In genomic region chr16:28865722-28866453, GRCh38 we compare ENCODE assay signal across 1 cellular context.
A peak's percentile ranks its signal among the peaks of the same experiment; 100 is the strongest.
TF ChIP-seq lines count a peak whose summit lies in the region.

No MANE protein-coding gene starts in this region.

TF ChIP-seq in HepG2, 621 proteins besides CTCF, POLR2A, EP300 and RAD21 (continued from another document and continues in another):
- TF ChIP-seq FOXP4 (CRISPR knock-in tag; IDR thresholded peaks at IDR 0.05) (no peak), MAFF (IDR thresholded peaks at IDR 0.05; ENCODE audit: low read depth, low read length) (no peak), NR2C2 (CRISPR knock-in tag; IDR thresholded peaks at IDR 0.05; ENCODE audit: borderline replicate concordance) (no peak), NFE2L2 (IDR thresholded peaks at IDR 0.05; ENCODE audit: low read length) (no peak), ZBTB49 (CRISPR knock-in tag; IDR thresholded peaks at IDR 0.05; ENCODE audit: borderline replicate concordance) (no peak), BCL6 (CRISPR knock-in tag; IDR thresholded peaks at IDR 0.05) (no peak), RXRB (CRISPR knock-in tag; IDR thresholded peaks at IDR 0.05; ENCODE audit: borderline replicate concordance) (no peak), ZNF180 (CRISPR knock-in tag; IDR thresholded peaks at IDR 0.05; ENCODE audit: borderline replicate concordance, low read depth) (no peak), CBX2 (IDR thresholded peaks at IDR 0.05; ENCODE audit: low read depth, low read length) (no peak), CBX2 (CRISPR knock-in tag; IDR thresholded peaks at IDR 0.05; ENCODE audit: low read depth) (no peak), ZNF724P (CRISPR knock-in tag; IDR thresholded peaks at IDR 0.05; ENCODE audit: borderline replicate concordance) (peak; percentile 56; the same call in 1 of the 2 replicates), ZNF605 (CRISPR knock-in tag; IDR thresholded peaks at IDR 0.05) (no peak), ZNF556 (CRISPR knock-in tag; IDR thresholded peaks at IDR 0.05; ENCODE audit: borderline replicate concordance) (no peak), NAIF1 (CRISPR knock-in tag; IDR thresholded peaks at IDR 0.05; ENCODE audit: borderline replicate concordance) (no peak), RARA (CRISPR knock-in tag; IDR thresholded peaks at IDR 0.05) (peak; percentile 30; the same call in 1 of the 2 replicates), ZUFSP (CRISPR knock-in tag; IDR thresholded peaks at IDR 0.05; ENCODE audit: borderline replicate concordance) (no peak), ZNF160 (CRISPR knock-in tag; IDR thresholded peaks at IDR 0.05) (no peak), ZNF737 (CRISPR knock-in tag; IDR thresholded peaks at IDR 0.05; ENCODE audit: borderline replicate concordance) (no peak), PRDM4 (CRISPR knock-in tag; IDR thresholded peaks at IDR 0.05; ENCODE audit: borderline replicate concordance) (no peak), CHCHD3 (CRISPR knock-in tag; IDR thresholded peaks at IDR 0.05) (0 out of 2 replicates have a peak, but pooled peaks have one; percentile 50), NR2F6 (IDR thresholded peaks at IDR 0.05) (no peak), NR2F6 (CRISPR knock-in tag; IDR thresholded peaks at IDR 0.05) (no peak), DMAP1 (CRISPR knock-in tag; IDR thresholded peaks at IDR 0.05) (no peak), PRPF4 (IDR thresholded peaks at IDR 0.05; ENCODE audit: low read depth, low read length, poor library complexity, severe bottlenecking) (no peak), NFYB (CRISPR knock-in tag; IDR thresholded peaks at IDR 0.05) (no peak), SETDB1 (CRISPR knock-in tag; IDR thresholded peaks at IDR 0.05; ENCODE audit: borderline replicate concordance) (no peak), ARNT2 (CRISPR knock-in tag; IDR thresholded peaks at IDR 0.05; ENCODE audit: low read depth) (0 out of 2 replicates have a peak, but pooled peaks have one; percentile 59), SNAPC2 (CRISPR knock-in tag; IDR thresholded peaks at IDR 0.05) (no peak), RFXANK (CRISPR knock-in tag; IDR thresholded peaks at IDR 0.05) (no peak), ZBTB20 (CRISPR knock-in tag; IDR thresholded peaks at IDR 0.05; ENCODE audit: borderline replicate concordance, low read depth) (peak; percentile 70; the same call in 1 of the 2 replicates), PHB2 (IDR thresholded peaks at IDR 0.05; ENCODE audit: partially characterized antibody) (no peak), ZNF597 (CRISPR knock-in tag; IDR thresholded peaks at IDR 0.05) (no peak), SKIL (CRISPR knock-in tag; IDR thresholded peaks at IDR 0.05; ENCODE audit: borderline replicate concordance) (no peak), NFIC (IDR thresholded peaks at IDR 0.05; ENCODE audit: low read length) (no peak), GABPB1 (CRISPR knock-in tag; IDR thresholded peaks at IDR 0.05) (peak; percentile 75; the same call in 1 of the 2 replicates), MBNL3 (CRISPR knock-in tag; conservative IDR thresholded peaks at IDR 0.05) (no peak), SIN3B (IDR thresholded peaks at IDR 0.05; ENCODE audit: low read length) (no peak), ZNF33B (CRISPR knock-in tag; IDR thresholded peaks at IDR 0.05) (no peak), MXD3 (CRISPR knock-in tag; IDR thresholded peaks at IDR 0.05) (no peak; the same call in 1 of the 2 replicates), RFX3 (CRISPR knock-in tag; IDR thresholded peaks at IDR 0.05) (no peak), ZNF407 (CRISPR knock-in tag; IDR thresholded peaks at IDR 0.05; ENCODE audit: not compliant biosample characterization) (no peak), ZNF296 (CRISPR knock-in tag; conservative IDR thresholded peaks at IDR 0.05) (no peak), EEA1 (CRISPR knock-in tag; IDR thresholded peaks at IDR 0.05; ENCODE audit: borderline replicate concordance) (no peak), MAZ (IDR thresholded peaks at IDR 0.05; ENCODE audit: borderline replicate concordance, low read depth, low read length) (no peak), MAZ (CRISPR knock-in tag; IDR thresholded peaks at IDR 0.05; ENCODE audit: low read depth) (peak; percentile 33; the same call in 1 of the 2 replicates), JDP2 (CRISPR knock-in tag; IDR thresholded peaks at IDR 0.05; ENCODE audit: borderline replicate concordance) (no peak)
